Comparison of ENCODE assay signal across 1 cellular context in the genomic region with DNA sequence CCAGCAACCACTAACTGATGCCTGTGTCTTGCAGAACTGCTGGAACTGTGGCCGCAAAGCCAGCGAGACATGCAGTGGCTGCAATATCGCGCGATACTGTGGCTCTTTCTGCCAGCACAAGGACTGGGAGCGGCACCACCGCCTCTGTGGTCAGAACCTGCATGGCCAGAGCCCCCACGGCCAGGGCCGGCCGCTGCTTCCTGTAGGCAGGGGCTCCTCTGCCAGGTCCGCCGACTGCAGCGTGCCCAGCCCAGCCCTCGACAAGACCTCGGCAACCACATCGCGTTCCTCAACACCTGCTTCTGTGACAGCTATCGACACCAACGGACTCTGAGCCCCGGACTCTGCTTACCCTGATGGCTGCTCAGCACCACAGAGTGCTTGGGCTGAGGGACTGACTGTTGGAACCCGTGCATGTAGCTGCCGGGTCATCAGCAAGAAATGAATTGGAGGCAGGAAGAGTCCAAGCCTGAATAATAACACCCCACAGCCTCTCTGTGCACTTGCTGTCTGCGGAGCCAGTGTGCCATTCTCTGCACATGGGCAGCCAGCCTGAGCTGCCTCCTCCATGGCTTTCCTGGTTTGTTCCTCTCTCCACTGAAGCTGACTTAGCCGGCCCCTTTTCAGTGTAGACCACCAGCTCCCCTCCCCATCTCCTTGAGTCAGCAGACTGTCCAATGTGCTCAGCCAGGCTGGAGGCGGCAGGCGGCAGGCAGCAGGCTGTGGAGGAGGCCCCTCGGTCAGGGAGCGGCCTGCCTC.
TF ChIP-seq lines count a peak whose summit lies in the region.

No MANE protein-coding gene starts in this region.

TF ChIP-seq in HepG2, 621 proteins besides CTCF, POLR2A, EP300 and RAD21 (continued from another document):
- TF ChIP-seq NFE2L1 (CRISPR knock-in tag; IDR thresholded peaks at IDR 0.05; ENCODE audit: borderline replicate concordance) (0 out of 2 replicates have a peak, but pooled peaks have one; percentile 19), ZNF558 (CRISPR knock-in tag; IDR thresholded peaks at IDR 0.05; ENCODE audit: borderline replicate concordance) (no peak), ZNF776 (CRISPR knock-in tag; IDR thresholded peaks at IDR 0.05) (peak; percentile 58; the same call in 1 of the 2 replicates), JARID2 (CRISPR knock-in tag; IDR thresholded peaks at IDR 0.05; ENCODE audit: insufficient replicate concordance) (no peak), ZNF839 (CRISPR knock-in tag; IDR thresholded peaks at IDR 0.05; ENCODE audit: borderline replicate concordance) (no peak), ZNF563 (CRISPR knock-in tag; IDR thresholded peaks at IDR 0.05) (0 out of 2 replicates have a peak, but pooled peaks have one; percentile 29), ZNF615 (CRISPR knock-in tag; IDR thresholded peaks at IDR 0.05; ENCODE audit: borderline replicate concordance) (no peak), ZNF383 (CRISPR knock-in tag; IDR thresholded peaks at IDR 0.05; ENCODE audit: borderline replicate concordance) (no peak), AKAP8 (CRISPR knock-in tag; IDR thresholded peaks at IDR 0.05) (no peak), GATAD1 (CRISPR knock-in tag; IDR thresholded peaks at IDR 0.05) (no peak)
- TF ChIP-seq, protein P1, sequence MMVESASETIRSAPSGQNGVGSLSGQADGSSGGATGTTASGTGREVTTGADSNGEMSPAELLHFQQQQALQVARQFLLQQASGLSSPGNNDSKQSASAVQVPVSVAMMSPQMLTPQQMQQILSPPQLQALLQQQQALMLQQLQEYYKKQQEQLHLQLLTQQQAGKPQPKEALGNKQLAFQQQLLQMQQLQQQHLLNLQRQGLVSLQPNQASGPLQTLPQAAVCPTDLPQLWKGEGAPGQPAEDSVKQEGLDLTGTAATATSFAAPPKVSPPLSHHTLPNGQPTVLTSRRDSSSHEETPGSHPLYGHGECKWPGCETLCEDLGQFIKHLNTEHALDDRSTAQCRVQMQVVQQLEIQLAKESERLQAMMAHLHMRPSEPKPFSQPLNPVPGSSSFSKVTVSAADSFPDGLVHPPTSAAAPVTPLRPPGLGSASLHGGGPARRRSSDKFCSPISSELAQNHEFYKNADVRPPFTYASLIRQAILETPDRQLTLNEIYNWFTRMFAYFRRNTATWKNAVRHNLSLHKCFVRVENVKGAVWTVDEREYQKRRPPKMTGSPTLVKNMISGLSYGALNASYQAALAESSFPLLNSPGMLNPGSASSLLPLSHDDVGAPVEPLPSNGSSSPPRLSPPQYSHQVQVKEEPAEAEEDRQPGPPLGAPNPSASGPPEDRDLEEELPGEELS (CRISPR knock-in tag; IDR thresholded peaks at IDR 0.05), result no peak
TF ChIP-seq in HepG2: peak in this region for 13.
